ENCODE assay signal across 19 cellular contexts in genomic region chrX:153600921-153601320, GRCh38. TPM values are rescaled to one million over a fixed set of nuclear protein-coding genes. Genes with fewer than 3 reads are reported as not detected.
A peak's percentile ranks its signal among the peaks of the same experiment; 100 is the strongest.
DNase-seq lines count a peak whose midpoint lies in the region; ATAC-seq, FAIRE-seq and TF ChIP-seq lines count a peak whose summit lies in the region.
"Had no signal": no experiment of that assay in that cellular context is flagged by ENCODE, and none has a peak within 500 bp of the region (broad histone marks: within the 10 kb centered on the region; RNA-seq: fewer than 3 reads in every experiment).

No MANE protein-coding gene starts in this region.

- ATAC-seq in CD4-positive, CD25-positive, alpha-beta regulatory T cell (ENCODE audit: low read depth in 2 of 2), result no peak
- ATAC-seq: right cardiac atrium, Right ventricle myocardium inferior had no signal

- intact Hi-C loops in activated T-helper 2 cell treated with anti-CD3 and anti-CD28 coated beads, Interferon-gamma antibody, Interleukin-2, Interleukin-4, amounts not matched to agents 10 μg/mL and 5 μg/mL and 100 μg/mL, durations not matched to agents 14 hours and 24 hours and 36 hours (cut with micrococcal nuclease), result no loop called here

- H3K4me3 Mint-ChIP-seq in CD4-positive, CD25-positive, alpha-beta regulatory T cell, result peak overlapping the region; percentile 50 to 94 (median 70)
- peak overlapping the region; percentile 87 for H3K4me3 Mint-ChIP-seq in activated T-helper 2 cell treated with anti-CD3 and anti-CD28 coated beads, Interferon-gamma antibody, Interleukin-2, Interleukin-4, amounts not matched to agents 10 μg/mL and 5 μg/mL and 100 μg/mL, durations not matched to agents 14 hours and 24 hours and 36 hours (ENCODE audit: low read depth)
- peak overlapping the region; percentile 82 for H3K4me3 Mint-ChIP-seq in nephron progenitor cell

- no peaks in the 10 kb centered on the region for H3K27me3 Mint-ChIP-seq in CD4-positive, CD25-positive, alpha-beta regulatory T cell
- peaks cover 2% of the 10 kb centered on the region for H3K27me3 Mint-ChIP-seq in activated T-helper 2 cell treated with anti-CD3 and anti-CD28 coated beads, Interferon-gamma antibody, Interleukin-2, Interleukin-4, amounts not matched to agents 10 μg/mL and 5 μg/mL and 100 μg/mL, durations not matched to agents 14 hours and 24 hours and 36 hours (ENCODE audit: low read depth)
- H3K27me3 Mint-ChIP-seq in nephron progenitor cell (ENCODE audit: low read depth, poor library complexity), result peaks cover 25% of the 10 kb centered on the region

- H3K36me3 Mint-ChIP-seq in CD4-positive, CD25-positive, alpha-beta regulatory T cell, result peaks cover 7% of the 10 kb centered on the region
- peaks cover 8% of the 10 kb centered on the region for H3K36me3 Mint-ChIP-seq in activated T-helper 2 cell treated with anti-CD3 and anti-CD28 coated beads, Interferon-gamma antibody, Interleukin-2, Interleukin-4, amounts not matched to agents 10 μg/mL and 5 μg/mL and 100 μg/mL, durations not matched to agents 14 hours and 24 hours and 36 hours (ENCODE audit: low read depth)
- H3K36me3 Mint-ChIP-seq in nephron progenitor cell (ENCODE audit: low read depth), result peaks cover 13% of the 10 kb centered on the region

- H3K9me3 ChIP-seq in CD4-positive, CD25-positive, alpha-beta regulatory T cell (ENCODE audit: control insufficient read depth in 2 of 2, low read length in 2 of 2), result no peaks in the 10 kb centered on the region
- H3K9me3 ChIP-seq: adrenal gland, esophagus squamous epithelium had no signal

- no peak overlapping the region for H3K4me3 ChIP-seq in CD4-positive, CD25-positive, alpha-beta regulatory T cell (ENCODE audit: low read depth, low read length)
- H3K4me3 ChIP-seq: adrenal gland, cardiac muscle cell, lung had no signal

- H3K4me1 Mint-ChIP-seq in CD4-positive, CD25-positive, alpha-beta regulatory T cell, result peaks cover 0 to 65% (median 23%) of the 10 kb centered on the region in 4 donors
- peaks cover 27% of the 10 kb centered on the region for H3K4me1 Mint-ChIP-seq in activated T-helper 2 cell treated with anti-CD3 and anti-CD28 coated beads, Interferon-gamma antibody, Interleukin-2, Interleukin-4, amounts not matched to agents 10 μg/mL and 5 μg/mL and 100 μg/mL, durations not matched to agents 14 hours and 24 hours and 36 hours (ENCODE audit: low read depth)
- peaks cover 19% of the 10 kb centered on the region for H3K4me1 Mint-ChIP-seq in nephron progenitor cell

- peaks cover 25% of the 10 kb centered on the region for H3K4me1 ChIP-seq in CD4-positive, CD25-positive, alpha-beta regulatory T cell (ENCODE audit: control insufficient read depth, insufficient read depth, low read length, poor library complexity, severe bottlenecking)
- H3K4me1 ChIP-seq: adrenal gland had no signal

- H3K9me3 Mint-ChIP-seq in CD4-positive, CD25-positive, alpha-beta regulatory T cell, result peaks cover 0 to 3% (median 0%) of the 10 kb centered on the region in 7 donors
- no peaks in the 10 kb centered on the region for H3K9me3 Mint-ChIP-seq in activated T-helper 2 cell treated with anti-CD3 and anti-CD28 coated beads, Interferon-gamma antibody, Interleukin-2, Interleukin-4, amounts not matched to agents 10 μg/mL and 5 μg/mL and 100 μg/mL, durations not matched to agents 14 hours and 24 hours and 36 hours
- peaks cover 75% of the 10 kb centered on the region for H3K9me3 Mint-ChIP-seq in nephron progenitor cell

- H3K27me3 ChIP-seq in CD4-positive, CD25-positive, alpha-beta regulatory T cell (ENCODE audit: control insufficient read depth, insufficient read depth, low read length), result no peaks in the 10 kb centered on the region
- H3K27me3 ChIP-seq: adrenal gland, esophagus squamous epithelium had no signal

- FAIRE-seq in GM19239 (lab: Jason Lieb, UNC), result peak; percentile 49
- FAIRE-seq: GM18507, H1 had no signal

- no peak overlapping the region for H3K27ac Mint-ChIP-seq in CD4-positive, CD25-positive, alpha-beta regulatory T cell
- peak overlapping the region; percentile 4 for H3K27ac Mint-ChIP-seq in activated T-helper 2 cell treated with anti-CD3 and anti-CD28 coated beads, Interferon-gamma antibody, Interleukin-2, Interleukin-4, amounts not matched to agents 10 μg/mL and 5 μg/mL and 100 μg/mL, durations not matched to agents 14 hours and 24 hours and 36 hours
- H3K27ac Mint-ChIP-seq in nephron progenitor cell, result no peak overlapping the region

- H3K27ac ChIP-seq in CD4-positive, CD25-positive, alpha-beta regulatory T cell (ENCODE audit: insufficient read depth, low read length, poor library complexity, severe bottlenecking), result no peak overlapping the region
- H3K27ac ChIP-seq: adrenal gland, cardiac muscle cell had no signal

- DNase-seq in CD4-positive, CD25-positive, alpha-beta regulatory T cell, result no peak
- DNase-seq in GM19239 (ENCODE audit: insufficient read length, low spot score), result no peak
- DNase-seq in activated T-helper 2 cell treated with anti-CD3 and anti-CD28 coated beads, Interferon-gamma antibody, Interleukin-2, Interleukin-4, amounts not matched to agents 10 μg/mL and 5 μg/mL and 100 μg/mL, durations not matched to agents 14 hours and 24 hours and 36 hours (ENCODE audit: low spot score), result no peak
- no peak for DNase-seq in nephron progenitor cell
- DNase-seq in NCI-H1436 (lab: John Stamatoyannopoulos, UW), result no peak
- DNase-seq in GM20000 (ENCODE audit: low spot score), result no peak
- DNase-seq in HuH-7 (ENCODE audit: low spot score), result no peak
- DNase-seq: adrenal gland; effector CD4-positive, alpha-beta T cell; esophagus squamous epithelium; NCI-H2029 treated with DMSO at 0.1 percent for 48 hours; right cardiac atrium had no signal

- no peaks in the 10 kb centered on the region for H3K36me3 ChIP-seq in CD4-positive, CD25-positive, alpha-beta regulatory T cell (ENCODE audit: control insufficient read depth, insufficient read depth, low read length)
- H3K36me3 ChIP-seq: adrenal gland, cardiac muscle cell, esophagus squamous epithelium had no signal

- TF ChIP-seq CTCF in nephron progenitor cell (IDR thresholded peaks at IDR 0.05) (no peak), GM20000 (IDR thresholded peaks at IDR 0.05; ENCODE audit: extremely low read depth, missing control alignments) (no peak)

RNA-seq across cellular contexts. Expression of gene CCNQ, which starts 2.0 kb away (rescaled TPM):
- total RNA-seq in CD4-positive, CD25-positive, alpha-beta regulatory T cell, result 23.8 TPM
- 10 to 100 TPM; 59.8 to 78.4 (median 77.2) TPM for polyA plus RNA-seq in CD4-positive, CD25-positive, alpha-beta regulatory T cell
- 23.6 and 25.3 TPM in 2 replicates for total RNA-seq in activated T-helper 2 cell treated with anti-CD3 and anti-CD28 coated beads, Interferon-gamma antibody, Interleukin-2, Interleukin-4, amounts not matched to agents 10 μg/mL and 5 μg/mL and 100 μg/mL, durations not matched to agents 14 hours and 24 hours and 36 hours

RNA-seq across cellular contexts. Expression of gene DUSP9, which starts 46.1 kb away (rescaled TPM):
- total RNA-seq in CD4-positive, CD25-positive, alpha-beta regulatory T cell, result not detected
- polyA plus RNA-seq in CD4-positive, CD25-positive, alpha-beta regulatory T cell, result not detected
- total RNA-seq in activated T-helper 2 cell treated with anti-CD3 and anti-CD28 coated beads, Interferon-gamma antibody, Interleukin-2, Interleukin-4, amounts not matched to agents 10 μg/mL and 5 μg/mL and 100 μg/mL, durations not matched to agents 14 hours and 24 hours and 36 hours, result 0.11 and 0.16 TPM in 2 replicates
- total RNA-seq: T-helper 1 cell treated with Interleukin-12 subunit alpha and Interleukin-12 subunit beta and Interleukin-4 antibody, amounts not matched to agents 30 ng/mL and 1 ng/mL, for 36 hours had no signal
- polyA plus RNA-seq: adrenal gland, IgD-negative memory B cell, right cardiac atrium had no signal
